Comparison of ENCODE assay signal across 8 cellular contexts in the genomic region with DNA sequence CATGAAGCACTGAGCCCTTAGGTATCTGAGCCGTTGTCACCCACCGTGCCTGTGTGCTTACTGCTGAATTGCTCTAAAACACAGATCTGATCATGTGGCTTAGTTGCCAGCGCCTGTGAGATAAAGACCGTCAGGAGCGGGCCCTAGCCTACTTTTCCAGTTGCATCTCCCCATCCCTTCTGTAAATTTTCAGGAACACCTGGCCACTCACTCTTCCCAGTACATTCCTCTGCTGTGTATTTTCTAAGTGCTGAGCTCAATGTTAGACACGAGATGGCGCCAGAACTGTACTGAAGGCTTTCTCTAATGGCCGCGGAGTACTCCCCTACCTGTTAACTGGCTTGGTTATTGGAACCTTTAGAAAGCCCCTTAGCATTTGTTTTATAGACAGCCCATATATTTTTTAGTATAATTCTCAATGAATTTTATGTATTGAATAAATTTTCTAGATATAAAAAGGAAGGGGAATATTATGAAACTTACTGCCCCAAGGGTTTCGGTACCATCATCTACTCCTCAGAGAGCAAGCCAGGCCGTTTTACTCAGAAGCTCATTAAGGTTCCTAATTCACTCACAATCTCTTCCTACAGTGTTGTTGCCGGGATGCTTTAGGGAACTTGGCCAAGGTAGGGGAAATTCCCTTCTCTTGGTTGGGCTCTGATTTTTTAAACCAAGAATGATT. TPM values are rescaled to one million over a fixed set of nuclear protein-coding genes. Genes with fewer than 3 reads are reported as not detected.
A peak's percentile ranks its signal among the peaks of the same experiment; 100 is the strongest.
DNase-seq lines count a peak whose midpoint lies in the region; FAIRE-seq and TF ChIP-seq lines count a peak whose summit lies in the region.

No MANE protein-coding gene starts in this region.

- no peak overlapping the region for H3K27ac ChIP-seq in A673 (ENCODE audit: low read depth, low read length, poor library complexity, severe bottlenecking)
- no peak overlapping the region for H3K27ac ChIP-seq in SU-DHL-6 (ENCODE audit: low read depth, low read length)
- H3K27ac ChIP-seq in keratinocyte (ENCODE audit: control insufficient read depth, insufficient read depth, low read length), result no peak overlapping the region
- H3K27ac ChIP-seq in spleen, result peak overlapping the region in 5 of 8 donors; percentile 81 to 86 (median 84)

- H3K27ac Mint-ChIP-seq in MCF 10A (ENCODE audit: low read depth, unreplicated experiment), result no peak overlapping the region

- H3K4me3 ChIP-seq in A673 (ENCODE audit: low read depth, low read length, poor library complexity, severe bottlenecking) (peak overlapping the region; percentile 56), GM12864 (ENCODE audit: low read depth, low read length) (peak overlapping the region; percentile 55; the same call in 1 of the 2 replicates), Loucy (ENCODE audit: low read length, poor library complexity, severe bottlenecking) (no peak overlapping the region), SU-DHL-6 (ENCODE audit: insufficient read depth, low read length, poor library complexity, severe bottlenecking) (no peak overlapping the region), keratinocyte (ENCODE audit: control insufficient read depth in 2 of 3, extremely low read depth in 1 of 3, insufficient read depth in 2 of 3, low read depth in 1 of 3, low read length in 3 of 3) (peak overlapping the region in 1 of 3 experiments; percentile 75), spleen (peak overlapping the region in 7 of 8 donors; percentile 39 to 74 (median 50))

- no peaks in the 10 kb centered on the region for H3K9me1 ChIP-seq in keratinocyte (ENCODE audit: control insufficient read depth, extremely low read depth, insufficient read depth, low read length)

- POLR2A ChIA-PET in A673 (lab: Charles Lee; ENCODE audit: low non-redundant PET), result no interaction called here
- POLR2A ChIA-PET in MCF 10A (lab: Yijun Ruan, JAX), result interaction anchor here (0.6 to 2.3 kb wide), 15 partner anchors 9 to 307 kb away, joined by 3 to 65 read pairs (median 5); partner anchors contain the start of genes CHCHD4, LSM3, TMEM43 and XPC

- H3K4me3 Mint-ChIP-seq in MCF 10A (ENCODE audit: unreplicated experiment), result peak overlapping the region; percentile 59

- no peaks in the 10 kb centered on the region for H3K9me2 ChIP-seq in Loucy (replicated peaks; ENCODE audit: low read depth, low read length)
- H3K9me2 ChIP-seq in SU-DHL-6 (replicated peaks; ENCODE audit: insufficient read depth, low read length), result no peaks in the 10 kb centered on the region

- H3K36me3 ChIP-seq in A673 (ENCODE audit: insufficient read depth, low read length, poor library complexity, severe bottlenecking) (no peaks in the 10 kb centered on the region), Loucy (ENCODE audit: insufficient read depth, low read length) (no peaks in the 10 kb centered on the region), SU-DHL-6 (ENCODE audit: low read length) (no peaks in the 10 kb centered on the region), keratinocyte (ENCODE audit: control insufficient read depth in 2 of 2, extremely low read depth in 1 of 2, insufficient read depth in 2 of 2, low read length in 2 of 2) (no peaks in the 10 kb centered on the region), spleen (peaks cover 0 to 11% (median 0%) of the 10 kb centered on the region in 6 donors)

- BruUV-seq in A673 (replicated peaks; lab: Mats Ljungman, UMichigan) (no TSS peak), MCF 10A (replicated peaks; lab: Mats Ljungman, UMichigan) (no TSS peak)

- no peak overlapping the region for H3K9ac ChIP-seq in Loucy (ENCODE audit: low read depth, low read length, poor library complexity, severe bottlenecking)
- no peak overlapping the region for H3K9ac ChIP-seq in SU-DHL-6 (ENCODE audit: low read length)
- H3K9ac ChIP-seq in keratinocyte (ENCODE audit: control insufficient read depth, extremely low read depth, insufficient read depth, low read length), result no peak overlapping the region

- H3K9me3 ChIP-seq in A673 (ENCODE audit: low read depth, low read length, poor library complexity, severe bottlenecking) (peaks cover 9% of the 10 kb centered on the region), Loucy (ENCODE audit: insufficient read depth, low read depth, low read length) (peaks cover 2% of the 10 kb centered on the region; the same call in 1 of the 2 replicates), SU-DHL-6 (ENCODE audit: insufficient read depth, low read length) (peaks cover 8% of the 10 kb centered on the region; the same call in 1 of the 2 replicates), keratinocyte (ENCODE audit: control insufficient read depth, low read depth, low read length) (peaks cover 6% of the 10 kb centered on the region), spleen (peaks cover under 1 to 46% (median 24%) of the 10 kb centered on the region in 8 donors)

- no peaks in the 10 kb centered on the region for H3K27me3 Mint-ChIP-seq in MCF 10A (ENCODE audit: insufficient read depth, unreplicated experiment)

- peaks cover 13% of the 10 kb centered on the region for H3K36me3 Mint-ChIP-seq in MCF 10A (ENCODE audit: insufficient read depth, unreplicated experiment)

- H4K20me1 ChIP-seq in Loucy (ENCODE audit: insufficient read depth, low read length, poor library complexity, severe bottlenecking), result no peaks in the 10 kb centered on the region
- H4K20me1 ChIP-seq in SU-DHL-6 (ENCODE audit: low read depth, low read length), result no peaks in the 10 kb centered on the region
- no peaks in the 10 kb centered on the region for H4K20me1 ChIP-seq in keratinocyte (ENCODE audit: control insufficient read depth, extremely low read depth, insufficient read depth, low read length)

- no peak for TF ChIP-seq POLR2A in spleen (IDR thresholded peaks at IDR 0.05)

- peaks cover 18% of the 10 kb centered on the region for H3K9me3 Mint-ChIP-seq in MCF 10A (ENCODE audit: unreplicated experiment)

- no peaks in the 10 kb centered on the region for H3K27me3 ChIP-seq in A673 (replicated peaks; ENCODE audit: insufficient read depth, low read depth, low read length, poor library complexity)
- H3K27me3 ChIP-seq in Loucy (ENCODE audit: insufficient read depth, low read length, poor library complexity, severe bottlenecking), result peaks cover 26% of the 10 kb centered on the region
- no peaks in the 10 kb centered on the region for H3K27me3 ChIP-seq in SU-DHL-6 (ENCODE audit: low read length)
- H3K27me3 ChIP-seq in keratinocyte (ENCODE audit: control insufficient read depth, extremely low read depth, insufficient read depth, low read length), result no peaks in the 10 kb centered on the region
- peaks cover 0 to 20% (median 0%) of the 10 kb centered on the region in 7 donors for H3K27me3 ChIP-seq in spleen (replicated peaks in 1 of 7)

- H3F3A ChIP-seq in Loucy (ENCODE audit: low read depth) (no peaks in the 10 kb centered on the region), SU-DHL-6 (ENCODE audit: insufficient read depth) (no peaks in the 10 kb centered on the region)

- TF ChIP-seq CTCF in A673 (conservative IDR thresholded peaks at IDR 0.05; ENCODE audit: low read depth, low read length), result peak; percentile 92
- peak; percentile 70 for TF ChIP-seq CTCF in GM12864 (IDR thresholded peaks at IDR 0.05; ENCODE audit: low read depth, low read length, missing control alignments)
- peak; percentile 96 for TF ChIP-seq CTCF in Loucy (conservative IDR thresholded peaks at IDR 0.05; ENCODE audit: low read length)
- peak; percentile 85 for TF ChIP-seq CTCF in SU-DHL-6 (IDR thresholded peaks at IDR 0.05; ENCODE audit: insufficient read depth, low read length, poor library complexity, severe bottlenecking)
- TF ChIP-seq CTCF in MCF 10A (IDR thresholded peaks at IDR 0.05; ENCODE audit: unreplicated experiment), result peak; percentile 94
- peak; percentile 79 to 90 (median 86) for TF ChIP-seq CTCF in keratinocyte (optimal IDR thresholded peaks at IDR 0.05 in 1 of 3, IDR thresholded peaks at IDR 0.05 in 1 of 3, conservative IDR thresholded peaks at IDR 0.05 in 1 of 3; ENCODE audit: extremely low read depth in 1 of 3, insufficient read depth in 2 of 3, low read length in 3 of 3)
- TF ChIP-seq CTCF in spleen (IDR thresholded peaks at IDR 0.05 in 8 of 11, conservative IDR thresholded peaks at IDR 0.05 in 3 of 11), result peak in 9 of 11 experiments; percentile 44 to 75 (median 64)

- H3K4me1 ChIP-seq in A673 (ENCODE audit: insufficient read depth, low read length, poor library complexity, severe bottlenecking), result peaks cover 4% of the 10 kb centered on the region
- peaks cover 7% of the 10 kb centered on the region for H3K4me1 ChIP-seq in Loucy (ENCODE audit: insufficient read depth, low read length, poor library complexity, severe bottlenecking)
- H3K4me1 ChIP-seq in keratinocyte (ENCODE audit: control insufficient read depth, extremely low read depth, insufficient read depth, low read length), result peaks cover 17% of the 10 kb centered on the region
- peaks cover 7 to 26% (median 18%) of the 10 kb centered on the region in 6 donors for H3K4me1 ChIP-seq in spleen

- CTCF ChIA-PET in A673 (lab: Charles Lee) (interaction anchor here (1.0 to 1.8 kb wide), 8 partner anchors 16 to 1025 kb away, joined by 3 to 18 read pairs (median 5); partner anchors contain the start of genes CHCHD4, TMEM43 and WNT7A), MCF 10A (lab: Yijun Ruan, JAX) (interaction anchor here (0.5 to 5.0 kb wide), 39 partner anchors 11 to 1022 kb away, joined by 3 to 80 read pairs (median 5); partner anchors contain the start of genes CHCHD4, LSM3, TMEM43 and XPC)

- whole genome bisulfite sequencing in spleen, 5 donors, result 16 to 27% (median 22%) methylated on average over 12 of the region's 12 CpGs

- H3K79me2 ChIP-seq in Loucy (ENCODE audit: insufficient read depth, low read length) (no peaks in the 10 kb centered on the region), SU-DHL-6 (ENCODE audit: insufficient read depth, low read length) (no peaks in the 10 kb centered on the region), keratinocyte (ENCODE audit: control insufficient read depth, insufficient read depth, low read length) (no peaks in the 10 kb centered on the region)

- peak overlapping the region; percentile 72 for H3K4me2 ChIP-seq in Loucy (ENCODE audit: low read depth, low read length, poor library complexity, severe bottlenecking)
- no peak overlapping the region for H3K4me2 ChIP-seq in SU-DHL-6 (ENCODE audit: low read depth, low read length, poor library complexity, severe bottlenecking)
- H3K4me2 ChIP-seq in keratinocyte (ENCODE audit: control insufficient read depth, extremely low read depth, insufficient read depth, low read depth, low read length), result peak overlapping the region; percentile 95

- DNase-seq in A673 (ENCODE audit: low spot score), result peak; percentile 76
- DNase-seq in GM12864 (ENCODE audit: low read depth), result peak; percentile 49
- peak; percentile 85 for DNase-seq in MCF 10A (ENCODE audit: unreplicated experiment)
- no peak for DNase-seq in keratinocyte (ENCODE audit: low read depth, low spot score)
- DNase-seq in spleen, result peak; percentile 69
- no peak for DNase-seq in hepatic stellate cell (ENCODE audit: low spot score)

- dilution Hi-C loops in keratinocyte (cut with MboI; ENCODE audit: extremely low pct_ligation_motif_present, low sequenced_read_pairs), result no loop called here

- intact Hi-C loops in A673 (cut with micrococcal nuclease; ENCODE audit: unreplicated experiment), result loop anchor here (1.0 to 5.0 kb wide), 3 partner anchors 218 to 566 kb away; no protein-coding TSS in a partner anchor
- intact Hi-C loops in MCF 10A (cut with micrococcal nuclease), result loop anchor here (1.0 to 10.0 kb wide), 9 partner anchors 218 to 648 kb away; partner anchors contain the start of genes GRIP2, LSM3, SLC6A6 and TMEM43
- intact Hi-C loops in spleen (cut with DNase I; ENCODE audit: low total_unique reads), result loop anchor here (10.0 kb wide), 2 partner anchors 228 to 568 kb away; partner anchors contain the start of genes CHCHD4 and TMEM43

- peak; percentile 91 for FAIRE-seq in keratinocyte (lab: Jason Lieb, UNC)

- no peaks in the 10 kb centered on the region for H3K4me1 Mint-ChIP-seq in MCF 10A (ENCODE audit: insufficient read depth, unreplicated experiment)

- H2AFZ ChIP-seq in Loucy (ENCODE audit: low read length) (peak overlapping the region; percentile 72), SU-DHL-6 (ENCODE audit: low read depth, low read length, severe bottlenecking) (no peak overlapping the region), keratinocyte (ENCODE audit: control insufficient read depth, low read length) (peak overlapping the region; percentile 41)

RNA-seq across cellular contexts. Expression of gene WNT7A, which starts 16.7 kb away (rescaled TPM):
- total RNA-seq in A673 (2021) (not detected in 2 replicates), MCF 10A (2022) (0.47 and 0.61 TPM in 2 replicates), spleen (1 to 10 TPM; 1.4 to 6.3 (median 2.4) TPM)
- polyA plus RNA-seq in keratinocyte (13.0 to 36.7 TPM (median 20.3 TPM) in 3 replicates), spleen (1 to 10 TPM in 1 of 3 donors, under 1 TPM in 2; 0.52 to 1.1 (median 0.59) TPM)
- polyA plus RNA-seq in keratinocyte (2011; ENCODE audit: low read depth), result 5.5 TPM
- 16.2 and 26.7 TPM in 2 replicates for polyA plus RNA-seq in keratinocyte (2011; cell fraction: cytosol; rRNA removed)
- 26.3 and 31.8 TPM in 2 replicates for polyA plus RNA-seq in keratinocyte (2011; cell fraction: nucleus; rRNA removed)
- polyA plus RNA-seq in keratinocyte (2012; ENCODE audit: low replicate concordance), result 8.2 and 51.3 TPM in 2 replicates
- 17.3 to 89.8 TPM (median 32.9 TPM) in 3 replicates for polyA minus RNA-seq in keratinocyte
- polyA minus RNA-seq in keratinocyte (2011; cell fraction: cytosol; rRNA and poly(A)+ RNA removed), result 39.5 TPM
- polyA minus RNA-seq in keratinocyte (2011; cell fraction: nucleus; rRNA and poly(A)+ RNA removed), result 30.3 and 32.0 TPM in 2 replicates

Comparison
In these comparisons a context has a peak if more than half of its experiments do, and no peak if none do; other contexts are left out.
1. DNase-seq: peak in A673 (single experiment), GM12864 (single experiment), MCF 10A (single experiment) and spleen (single experiment); none in keratinocyte (single experiment) and hepatic stellate cell (single experiment).
2. H3K27ac ChIP-seq: peak in spleen (5 of 8); none in A673 (single experiment), SU-DHL-6 (single experiment) and keratinocyte (single experiment).
3. H3K4me3 ChIP-seq: peak in A673 (single experiment), GM12864 (single experiment) and spleen (7 of 8); none in Loucy (single experiment) and SU-DHL-6 (single experiment).
4. Peak in every context shown above with its lines, with median percentiles within 50 percentile points of each other: CTCF ChIP-seq.